1 cellular context compared by ENCODE assay signal in genomic region chr7:34755008-34755407, GRCh38.
TF ChIP-seq lines count a peak whose summit lies in the region.

No MANE protein-coding gene starts in this region.

TF ChIP-seq in GM12878, 131 proteins besides CTCF, POLR2A, EP300 and RAD21 (continued from another document and continues in another):
- TF ChIP-seq, protein P1, sequence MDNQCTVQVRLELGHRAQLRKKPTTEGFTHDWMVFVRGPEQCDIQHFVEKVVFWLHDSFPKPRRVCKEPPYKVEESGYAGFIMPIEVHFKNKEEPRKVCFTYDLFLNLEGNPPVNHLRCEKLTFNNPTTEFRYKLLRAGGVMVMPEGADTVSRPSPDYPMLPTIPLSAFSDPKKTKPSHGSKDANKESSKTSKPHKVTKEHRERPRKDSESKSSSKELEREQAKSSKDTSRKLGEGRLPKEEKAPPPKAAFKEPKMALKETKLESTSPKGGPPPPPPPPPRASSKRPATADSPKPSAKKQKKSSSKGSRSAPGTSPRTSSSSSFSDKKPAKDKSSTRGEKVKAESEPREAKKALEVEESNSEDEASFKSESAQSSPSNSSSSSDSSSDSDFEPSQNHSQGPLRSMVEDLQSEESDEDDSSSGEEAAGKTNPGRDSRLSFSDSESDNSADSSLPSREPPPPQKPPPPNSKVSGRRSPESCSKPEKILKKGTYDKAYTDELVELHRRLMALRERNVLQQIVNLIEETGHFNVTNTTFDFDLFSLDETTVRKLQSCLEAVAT (IDR thresholded peaks at IDR 0.05), result peak; percentile 70; the same call in 1 of the 2 replicates
- TF ChIP-seq MTA3 (IDR thresholded peaks at IDR 0.05; ENCODE audit: borderline replicate concordance, low read length) (no peak), STAT1 (conservative IDR thresholded peaks at IDR 0.05) (no peak), WRNIP1 (IDR thresholded peaks at IDR 0.05; ENCODE audit: borderline replicate concordance, low read depth, low read length) (no peak), NRF1 (conservative IDR thresholded peaks at IDR 0.05; ENCODE audit: low read depth, low read length) (no peak), MXI1 (IDR thresholded peaks at IDR 0.05; ENCODE audit: low read depth, low read length) (no peak), ZNF24 (IDR thresholded peaks at IDR 0.05) (peak; percentile 67; the same call in 1 of the 2 replicates), ZNF217 (IDR thresholded peaks at IDR 0.05) (peak; percentile 54; the same call in 1 of the 2 replicates), CREB1 (IDR thresholded peaks at IDR 0.05; ENCODE audit: low read depth) (no peak), BCL11A (IDR thresholded peaks at IDR 0.05; ENCODE audit: low read depth, low read length) (0 out of 2 replicates have a peak, but pooled peaks have one; percentile 36), YY1 (IDR thresholded peaks at IDR 0.05; ENCODE audit: low read depth, low read length) (no peak), TARDBP (IDR thresholded peaks at IDR 0.05; ENCODE audit: borderline replicate concordance) (no peak), POLR2AphosphoS2 (IDR thresholded peaks at IDR 0.05; ENCODE audit: low read depth, low read length) (no peak), MYB (IDR thresholded peaks at IDR 0.05; ENCODE audit: borderline replicate concordance, low read depth, low read length) (no peak), DPF2 (IDR thresholded peaks at IDR 0.05) (peak; percentile 92), CHD4 (IDR thresholded peaks at IDR 0.05) (no peak), IKZF2 (IDR thresholded peaks at IDR 0.05) (peak; percentile 97 to 98), ZBTB40 (IDR thresholded peaks at IDR 0.05; ENCODE audit: borderline replicate concordance) (no peak), ATF7 (IDR thresholded peaks at IDR 0.05; ENCODE audit: low read depth) (peak; percentile 80), BHLHE40 (IDR thresholded peaks at IDR 0.05; ENCODE audit: borderline replicate concordance in 1 of 2, low read depth in 2 of 2, low read length in 1 of 2) (peak in 1 of 2 experiments; percentile 45; a peak in 1 of 4 replicates), ZNF687 (IDR thresholded peaks at IDR 0.05) (peak; percentile 42; the same call in 1 of the 2 replicates), RELB (IDR thresholded peaks at IDR 0.05; ENCODE audit: low read depth) (peak; percentile 93), IRF4 (IDR thresholded peaks at IDR 0.05; ENCODE audit: low read depth, low read length) (no peak), RAD51 (IDR thresholded peaks at IDR 0.05) (peak; percentile 65), MTA2 (IDR thresholded peaks at IDR 0.05; ENCODE audit: low read depth) (peak; percentile 89), KLF5 (IDR thresholded peaks at IDR 0.05; ENCODE audit: partially characterized antibody) (no peak), BRCA1 (IDR thresholded peaks at IDR 0.05; ENCODE audit: low read depth, low read length) (no peak), SUZ12 (IDR thresholded peaks at IDR 0.05; ENCODE audit: unreplicated experiment) (no peak), SREBF2 (IDR thresholded peaks at IDR 0.05; ENCODE audit: low read length) (no peak), HDAC6 (IDR thresholded peaks at IDR 0.05; ENCODE audit: unreplicated experiment) (no peak), KDM1A (IDR thresholded peaks at IDR 0.05; ENCODE audit: borderline replicate concordance) (no peak), EGR1 (IDR thresholded peaks at IDR 0.05; ENCODE audit: borderline replicate concordance in 1 of 2, low read depth in 2 of 2, low read length in 2 of 2) (no peak), NFXL1 (IDR thresholded peaks at IDR 0.05; ENCODE audit: borderline replicate concordance) (no peak), SMARCA5 (IDR thresholded peaks at IDR 0.05) (peak; percentile 36; the same call in 1 of the 2 replicates), TCF12 (IDR thresholded peaks at IDR 0.05; ENCODE audit: low read depth, low read length) (no peak), FOXK2 (IDR thresholded peaks at IDR 0.05) (no peak), SMC3 (IDR thresholded peaks at IDR 0.05; ENCODE audit: borderline replicate concordance, low read length) (no peak), PML (IDR thresholded peaks at IDR 0.05; ENCODE audit: low read length) (no peak), MEF2B (IDR thresholded peaks at IDR 0.05; ENCODE audit: partially characterized antibody, poor library complexity, severe bottlenecking) (peak; percentile 77), NR2F1 (conservative IDR thresholded peaks at IDR 0.05) (peak; percentile 59; the same call in 1 of the 2 replicates), NBN (IDR thresholded peaks at IDR 0.05) (peak; percentile 84), POLR2AphosphoS5 (IDR thresholded peaks at IDR 0.05; ENCODE audit: low read length) (no peak), NFYA (IDR thresholded peaks at IDR 0.05; ENCODE audit: borderline replicate concordance, low read depth, low read length) (no peak), ZNF622 (IDR thresholded peaks at IDR 0.05) (no peak), NKRF (conservative IDR thresholded peaks at IDR 0.05) (no peak), CHD2 (IDR thresholded peaks at IDR 0.05; ENCODE audit: borderline replicate concordance, low read depth, low read length) (0 out of 2 replicates have a peak, but pooled peaks have one; percentile 30), TCF3 (IDR thresholded peaks at IDR 0.05; ENCODE audit: borderline replicate concordance, insufficient read depth, low read depth, low read length) (no peak)
- TF ChIP-seq, protein P2, sequence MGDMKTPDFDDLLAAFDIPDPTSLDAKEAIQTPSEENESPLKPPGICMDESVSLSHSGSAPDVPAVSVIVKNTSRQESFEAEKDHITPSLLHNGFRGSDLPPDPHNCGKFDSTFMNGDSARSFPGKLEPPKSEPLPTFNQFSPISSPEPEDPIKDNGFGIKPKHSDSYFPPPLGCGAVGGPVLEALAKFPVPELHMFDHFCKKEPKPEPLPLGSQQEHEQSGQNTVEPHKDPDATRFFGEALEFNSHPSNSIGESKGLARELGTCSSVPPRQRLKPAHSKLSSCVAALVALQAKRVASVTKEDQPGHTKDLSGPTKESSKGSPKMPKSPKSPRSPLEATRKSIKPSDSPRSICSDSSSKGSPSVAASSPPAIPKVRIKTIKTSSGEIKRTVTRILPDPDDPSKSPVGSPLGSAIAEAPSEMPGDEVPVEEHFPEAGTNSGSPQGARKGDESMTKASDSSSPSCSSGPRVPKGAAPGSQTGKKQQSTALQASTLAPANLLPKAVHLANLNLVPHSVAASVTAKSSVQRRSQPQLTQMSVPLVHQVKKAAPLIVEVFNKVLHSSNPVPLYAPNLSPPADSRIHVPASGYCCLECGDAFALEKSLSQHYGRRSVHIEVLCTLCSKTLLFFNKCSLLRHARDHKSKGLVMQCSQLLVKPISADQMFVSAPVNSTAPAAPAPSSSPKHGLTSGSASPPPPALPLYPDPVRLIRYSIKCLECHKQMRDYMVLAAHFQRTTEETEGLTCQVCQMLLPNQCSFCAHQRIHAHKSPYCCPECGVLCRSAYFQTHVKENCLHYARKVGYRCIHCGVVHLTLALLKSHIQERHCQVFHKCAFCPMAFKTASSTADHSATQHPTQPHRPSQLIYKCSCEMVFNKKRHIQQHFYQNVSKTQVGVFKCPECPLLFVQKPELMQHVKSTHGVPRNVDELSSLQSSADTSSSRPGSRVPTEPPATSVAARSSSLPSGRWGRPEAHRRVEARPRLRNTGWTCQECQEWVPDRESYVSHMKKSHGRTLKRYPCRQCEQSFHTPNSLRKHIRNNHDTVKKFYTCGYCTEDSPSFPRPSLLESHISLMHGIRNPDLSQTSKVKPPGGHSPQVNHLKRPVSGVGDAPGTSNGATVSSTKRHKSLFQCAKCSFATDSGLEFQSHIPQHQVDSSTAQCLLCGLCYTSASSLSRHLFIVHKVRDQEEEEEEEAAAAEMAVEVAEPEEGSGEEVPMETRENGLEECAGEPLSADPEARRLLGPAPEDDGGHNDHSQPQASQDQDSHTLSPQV (IDR thresholded peaks at IDR 0.05), result no peak
- TF ChIP-seq, protein P3, sequence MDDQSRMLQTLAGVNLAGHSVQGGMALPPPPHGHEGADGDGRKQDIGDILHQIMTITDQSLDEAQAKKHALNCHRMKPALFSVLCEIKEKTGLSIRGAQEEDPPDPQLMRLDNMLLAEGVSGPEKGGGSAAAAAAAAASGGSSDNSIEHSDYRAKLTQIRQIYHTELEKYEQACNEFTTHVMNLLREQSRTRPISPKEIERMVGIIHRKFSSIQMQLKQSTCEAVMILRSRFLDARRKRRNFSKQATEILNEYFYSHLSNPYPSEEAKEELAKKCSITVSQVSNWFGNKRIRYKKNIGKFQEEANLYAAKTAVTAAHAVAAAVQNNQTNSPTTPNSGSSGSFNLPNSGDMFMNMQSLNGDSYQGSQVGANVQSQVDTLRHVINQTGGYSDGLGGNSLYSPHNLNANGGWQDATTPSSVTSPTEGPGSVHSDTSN (IDR thresholded peaks at IDR 0.05; ENCODE audit: insufficient replicate concordance, low read depth, low read length), result no peak
